Comparison of ENCODE assay signal across 1 cellular context in genomic region chr1:214281902-214282695, GRCh38.
TF ChIP-seq lines count a peak whose summit lies in the region.

No MANE protein-coding gene starts in this region.

TF ChIP-seq in GM23338, 12 proteins besides CTCF, POLR2A, EP300 and RAD21 (continued from another document):
- TF ChIP-seq ZNF462 (CRISPR knock-in tag; IDR thresholded peaks at IDR 0.05) (no peak), JUNB (IDR thresholded peaks at IDR 0.05; ENCODE audit: unreplicated experiment) (no peak), POLR2AphosphoS5 (IDR thresholded peaks at IDR 0.05; ENCODE audit: low read depth) (no peak), REST (IDR thresholded peaks at IDR 0.05; ENCODE audit: unreplicated experiment) (no peak), EZH2 (IDR thresholded peaks at IDR 0.05; ENCODE audit: low read depth, unreplicated experiment) (no peak), STAT1 (IDR thresholded peaks at IDR 0.05; ENCODE audit: unreplicated experiment) (no peak), ZNF114 (CRISPR knock-in tag; IDR thresholded peaks at IDR 0.05) (no peak), NANOG (IDR thresholded peaks at IDR 0.05; ENCODE audit: borderline replicate concordance) (no peak)
TF ChIP-seq in GM23338: peak in this region for 0.
